Comparison of ENCODE assay signal across 32 cellular contexts in the genomic region with DNA sequence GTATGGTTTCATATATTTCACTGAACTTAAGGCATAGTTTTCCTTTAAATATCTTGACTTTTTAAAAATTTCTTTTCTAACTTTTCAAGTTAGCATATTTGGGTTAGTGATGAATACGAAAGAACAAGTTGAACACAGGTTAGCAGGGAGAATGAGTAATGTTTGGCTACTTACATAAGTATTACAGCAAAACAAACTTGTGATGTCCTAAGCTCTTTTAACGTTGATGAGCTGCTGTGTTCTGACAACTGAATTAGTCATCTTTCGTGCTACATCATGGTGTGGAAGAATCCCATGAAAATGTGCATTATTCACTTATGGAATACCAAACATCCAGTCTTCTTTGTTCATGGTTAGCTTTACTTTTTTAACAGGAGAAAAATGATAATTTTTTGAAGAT. TPM values are rescaled to one million over a fixed set of nuclear protein-coding genes. Genes with fewer than 3 reads are reported as not detected.
DNase-seq lines count a peak whose midpoint lies in the region; ATAC-seq and TF ChIP-seq lines count a peak whose summit lies in the region.
"Had no signal": no experiment of that assay in that cellular context is flagged by ENCODE, and none has a peak within 500 bp of the region (broad histone marks: within the 10 kb centered on the region; RNA-seq: fewer than 3 reads in every experiment).

No MANE protein-coding gene starts in this region.

- no peak overlapping the region for H2AFZ ChIP-seq in PC-3 (ENCODE audit: low read length)

- H3F3A ChIP-seq in PC-3 (ENCODE audit: low read length, unreplicated experiment): no peaks in the 10 kb centered on the region

- H3K9me2 ChIP-seq in PC-3 (replicated peaks; ENCODE audit: low read length): no peaks in the 10 kb centered on the region

- H3K9ac ChIP-seq in PC-3 (ENCODE audit: low read length): no peak overlapping the region
- H3K9ac ChIP-seq: BLaER1 had no signal

- no peaks in the 10 kb centered on the region for H4K20me1 ChIP-seq in PC-3 (ENCODE audit: low read length)
- H4K20me1 ChIP-seq: BLaER1 had no signal

- CTCF ChIA-PET in PC-3 (lab: Charles Lee): interaction anchor here (0.6 kb wide), 1 partner anchor 146 kb away, joined by 3 read pairs; no protein-coding TSS in a partner anchor
- CTCF ChIA-PET in activated naive CD4-positive, alpha-beta T cell treated with anti-CD3 and anti-CD28 coated beads, Interleukin-2, amount 10 ng/mL, durations not matched to agents 7 days and 5 days (lab: Charles Lee): no interaction called here

- H3K27ac ChIP-seq in PC-3 (ENCODE audit: low read length): no peak overlapping the region
- H3K27ac ChIP-seq: BLaER1, body of pancreas, neutrophil, Peyer's patch, SJSA1, testis, uterus had no signal

- H3K36me3 Mint-ChIP-seq in activated naive CD4-positive, alpha-beta T cell treated with anti-CD3 and anti-CD28 coated beads, Interleukin-2, amount 10 ng/mL, durations not matched to agents 7 days and 5 days: no peaks in the 10 kb centered on the region
- H3K36me3 Mint-ChIP-seq: activated naive CD8-positive, alpha-beta T cell treated with anti-CD3 and anti-CD28 coated beads for 36 hours; stimulated activated memory B cell treated with anti-CD40 and anti-IgM and Interleukin-4, amounts not matched to agents 10 μg/mL and 1 μg/mL and 100 μg/mL, for 72 hours had no signal

- DNase-seq in COLO829 (ENCODE audit: low spot score): peak; percentile 32
- peak; percentile 61 for DNase-seq in PC-3
- peak; percentile 12 for DNase-seq in kidney glomerular epithelial cell (lab: John Stamatoyannopoulos, UW)
- no peak for DNase-seq in activated naive CD4-positive, alpha-beta T cell treated with anti-CD3 and anti-CD28 coated beads, Interleukin-2, amount 10 ng/mL, durations not matched to agents 7 days and 5 days
- no peak for DNase-seq in AG08396 (ENCODE audit: low spot score)
- DNase-seq in activated CD4-positive, alpha-beta T cell treated with anti-CD3 and anti-CD28 coated beads for 4 hours: no peak
- DNase-seq in midbrain (lab: John Stamatoyannopoulos, UW): no peak
- DNase-seq: activated CD4-positive, CD25-positive, alpha-beta regulatory T cell treated with anti-CD3 and anti-CD28 coated beads, Interleukin-2, amount 50 U/mL, for 72 hours; activated CD8-positive, alpha-beta T cell treated with anti-CD3 and anti-CD28 coated beads for 36 hours; activated naive CD8-positive, alpha-beta T cell treated with anti-CD3 and anti-CD28 coated beads for 36 hours; body of pancreas; effector CD4-positive, alpha-beta T cell; erythroblast; NCI-H1694; NCI-H2171; NCI-H524; NK-92 treated with Interleukin-12 subunit alpha and Interleukin-12 subunit beta, amount 100 ng/mL, for 24 hours; Peyer's patch; stimulated activated CD4-positive, alpha-beta T cell treated with anti-CD3 and anti-CD28 coated beads, Interleukin-2, amount 100 ng/mL, for 48 hours; T-helper 1 cell; testis; uterus had no signal

- no peaks in the 10 kb centered on the region for H3K79me2 ChIP-seq in PC-3 (ENCODE audit: low read length)

- no peaks in the 10 kb centered on the region for H3K4me1 Mint-ChIP-seq in activated naive CD4-positive, alpha-beta T cell treated with anti-CD3 and anti-CD28 coated beads, Interleukin-2, amount 10 ng/mL, durations not matched to agents 7 days and 5 days
- H3K4me1 Mint-ChIP-seq: activated naive CD8-positive, alpha-beta T cell treated with anti-CD3 and anti-CD28 coated beads for 36 hours; stimulated activated memory B cell treated with anti-CD40 and anti-IgM and Interleukin-4, amounts not matched to agents 10 μg/mL and 1 μg/mL and 100 μg/mL, for 72 hours had no signal

- ATAC-seq in PC-3: 0 out of 2 replicates have a peak, but pooled peaks have one; percentile 22
- ATAC-seq in esophagus mucosa: peak; percentile 88
- ATAC-seq: activated CD8-positive, alpha-beta T cell treated with anti-CD3 and anti-CD28 coated beads for 36 hours; body of pancreas; K562; stimulated activated memory B cell treated with anti-CD40 and anti-IgM and Interleukin-4, amounts not matched to agents 10 μg/mL and 1 μg/mL and 100 μg/mL, for 72 hours had no signal

- H3K27ac Mint-ChIP-seq in activated naive CD4-positive, alpha-beta T cell treated with anti-CD3 and anti-CD28 coated beads, Interleukin-2, amount 10 ng/mL, durations not matched to agents 7 days and 5 days: no peak overlapping the region
- H3K27ac Mint-ChIP-seq: activated CD8-positive, alpha-beta T cell treated with anti-CD3 and anti-CD28 coated beads for 36 hours; activated naive CD8-positive, alpha-beta T cell treated with anti-CD3 and anti-CD28 coated beads for 36 hours; stimulated activated memory B cell treated with anti-CD40 and anti-IgM and Interleukin-4, amounts not matched to agents 10 μg/mL and 1 μg/mL and 100 μg/mL, for 72 hours had no signal

- intact Hi-C loops in PC-3 (cut with micrococcal nuclease): no loop called here

- no peaks in the 10 kb centered on the region for H3K27me3 Mint-ChIP-seq in activated naive CD4-positive, alpha-beta T cell treated with anti-CD3 and anti-CD28 coated beads, Interleukin-2, amount 10 ng/mL, durations not matched to agents 7 days and 5 days
- H3K27me3 Mint-ChIP-seq: activated CD8-positive, alpha-beta T cell treated with anti-CD3 and anti-CD28 coated beads for 36 hours; activated naive CD8-positive, alpha-beta T cell treated with anti-CD3 and anti-CD28 coated beads for 36 hours; stimulated activated memory B cell treated with anti-CD40 and anti-IgM and Interleukin-4, amounts not matched to agents 10 μg/mL and 1 μg/mL and 100 μg/mL, for 72 hours had no signal

- H3K4me3 Mint-ChIP-seq in activated naive CD4-positive, alpha-beta T cell treated with anti-CD3 and anti-CD28 coated beads, Interleukin-2, amount 10 ng/mL, durations not matched to agents 7 days and 5 days: no peak overlapping the region
- H3K4me3 Mint-ChIP-seq: activated CD8-positive, alpha-beta T cell treated with anti-CD3 and anti-CD28 coated beads for 36 hours; activated naive CD8-positive, alpha-beta T cell treated with anti-CD3 and anti-CD28 coated beads for 36 hours; stimulated activated memory B cell treated with anti-CD40 and anti-IgM and Interleukin-4, amounts not matched to agents 10 μg/mL and 1 μg/mL and 100 μg/mL, for 72 hours had no signal

- TF ChIP-seq CTCF in PC-3 (conservative IDR thresholded peaks at IDR 0.05; ENCODE audit: low read depth, low read length): no peak

- H3K9me3 ChIP-seq in PC-3 (ENCODE audit: low read length): no peaks in the 10 kb centered on the region
- H3K9me3 ChIP-seq: body of pancreas, HAP-1, neutrophil, Peyer's patch, SJSA1, testis, uterus had no signal

- POLR2A ChIA-PET in PC-3 (lab: Charles Lee; ENCODE audit: unreplicated experiment): no interaction called here

- no peak overlapping the region for H3K4me2 ChIP-seq in PC-3 (ENCODE audit: low read length)
- H3K4me2 ChIP-seq: BLaER1 had no signal

- no peak overlapping the region for H3K4me3 ChIP-seq in PC-3 (ENCODE audit: low read length)
- H3K4me3 ChIP-seq: BLaER1, body of pancreas, HAP-1, K562, Peyer's patch, SJSA1, testis, uterus had no signal

- no peaks in the 10 kb centered on the region for H3K9me3 Mint-ChIP-seq in activated naive CD4-positive, alpha-beta T cell treated with anti-CD3 and anti-CD28 coated beads, Interleukin-2, amount 10 ng/mL, durations not matched to agents 7 days and 5 days
- H3K9me3 Mint-ChIP-seq: activated CD8-positive, alpha-beta T cell treated with anti-CD3 and anti-CD28 coated beads for 36 hours; activated naive CD8-positive, alpha-beta T cell treated with anti-CD3 and anti-CD28 coated beads for 36 hours; stimulated activated memory B cell treated with anti-CD40 and anti-IgM and Interleukin-4, amounts not matched to agents 10 μg/mL and 1 μg/mL and 100 μg/mL, for 72 hours had no signal

- H3K4me1 ChIP-seq in PC-3 (ENCODE audit: insufficient read depth, low read length): no peaks in the 10 kb centered on the region
- H3K4me1 ChIP-seq: BLaER1, body of pancreas, HAP-1, Peyer's patch, SJSA1, testis, uterus had no signal

- no TSS peak for BruUV-seq in PC-3 (replicated peaks; lab: Mats Ljungman, UMichigan)

- H3K27me3 ChIP-seq in PC-3 (ENCODE audit: low read length): no peaks in the 10 kb centered on the region
- H3K27me3 ChIP-seq: BLaER1, body of pancreas, neutrophil, Peyer's patch, SJSA1, testis, uterus had no signal

- H3K36me3 ChIP-seq in PC-3 (ENCODE audit: low read depth, low read length): no peaks in the 10 kb centered on the region
- H3K36me3 ChIP-seq: BLaER1, HAP-1, neutrophil, Peyer's patch, SJSA1, uterus had no signal

RNA-seq across cellular contexts. Expression of a gene that starts 36.3 kb away (rescaled TPM):
- total RNA-seq in PC-3 (2014; rRNA removed) (not detected in 2 replicates), esophagus mucosa (0.24 TPM)
- total RNA-seq: activated CD8-positive, alpha-beta T cell treated with anti-CD3 and anti-CD28 coated beads for 36 hours; activated naive CD8-positive, alpha-beta T cell treated with anti-CD3 and anti-CD28 coated beads for 36 hours; Daoy; HT-29; K562; lung microvascular endothelial cell; SJSA1 had no signal

Comparison
In these comparisons a context has a peak if more than half of its experiments do, and no peak if none do; other contexts are left out.
1. DNase-seq: peak in COLO829 (single experiment), PC-3 (single experiment) and kidney glomerular epithelial cell (single experiment); none in activated naive CD4-positive, alpha-beta T cell treated with anti-CD3 and anti-CD28 coated beads, Interleukin-2, amount 10 ng/mL, durations not matched to agents 7 days and 5 days (single experiment), AG08396 (single experiment), activated CD4-positive, alpha-beta T cell treated with anti-CD3 and anti-CD28 coated beads for 4 hours (0 of 2) and midbrain (single experiment).